Comparison of ENCODE assay signal across 20 cellular contexts in genomic region chr17:28290703-28291102, GRCh38.
"Had no signal": no experiment of that assay in that cellular context is flagged by ENCODE, and none has a peak within 500 bp of the region (broad histone marks: within the 10 kb centered on the region; RNA-seq: fewer than 3 reads in every experiment).

No MANE protein-coding gene starts in this region.

- H3K27me3 ChIP-seq: tibial nerve, uterus had no signal

- H3K9me3 ChIP-seq: left ventricle myocardium inferior, mucosa of descending colon, psoas muscle, spleen, tibial nerve, uterus had no signal

- ATAC-seq: mucosa of descending colon; naive thymus-derived CD4-positive, alpha-beta T cell; natural killer cell treated with Interleukin-12 subunit alpha and Interleukin-12 subunit beta and Interleukin-15 and Interleukin-18, amount 100 ng/mL, for 72 hours; psoas muscle; sciatic nerve; stimulated activated effector memory CD8-positive, alpha-beta T cell treated with anti-CD3 and anti-CD28 coated beads, Interleukin-12 subunit alpha, Interleukin-12 subunit beta, amount 100 ng/mL, for 72 hours had no signal

- H3K4me3 ChIP-seq: left ventricle myocardium inferior, lung, mucosa of descending colon, psoas muscle, spleen, tibial nerve, uterus had no signal

- H2AFZ ChIP-seq: parathyroid adenoma had no signal

- H3K4me1 ChIP-seq: left ventricle myocardium inferior, parathyroid adenoma, psoas muscle, tibial nerve, uterus had no signal

- H3K9ac ChIP-seq: parathyroid adenoma had no signal

- DNase-seq: hypothalamus; immature natural killer cell; kidney; left ventricle myocardium inferior; midbrain; mucosa of descending colon; naive thymus-derived CD4-positive, alpha-beta T cell; psoas muscle; small intestine; spleen; stimulated activated CD4-positive, alpha-beta T cell treated with anti-CD3 and anti-CD28 coated beads, Interleukin-4, amount 100 ng/mL, for 24 hours; stimulated activated naive CD4-positive, alpha-beta T cell; uterus had no signal

- H3K79me2 ChIP-seq: parathyroid adenoma had no signal

- FAIRE-seq: islet of Langerhans, kidney, small intestine had no signal

- H3K36me3 ChIP-seq: left ventricle myocardium inferior, spleen, tibial nerve, uterus had no signal

- H3K27ac ChIP-seq: left ventricle myocardium inferior, parathyroid adenoma, psoas muscle, spleen, tibial nerve, uterus had no signal
